8 cellular contexts compared by ENCODE assay signal in genomic region chr22:23179381-23180294, GRCh38. TPM values are rescaled to one million over a fixed set of nuclear protein-coding genes. Genes with fewer than 3 reads are reported as not detected.
A peak's percentile ranks its signal among the peaks of the same experiment; 100 is the strongest.
DNase-seq lines count a peak whose midpoint lies in the region; ATAC-seq and TF ChIP-seq lines count a peak whose summit lies in the region.

No MANE protein-coding gene starts in this region.

- TF ChIP-seq POLR2A in heart left ventricle (IDR thresholded peaks at IDR 0.05), result no peak

- ATAC-seq in heart left ventricle (peak; percentile 12 to 43 (median 25)), GM18867 (IDR thresholded peaks at IDR 0.05; ENCODE audit: unreplicated experiment) (no peak)

- peak overlapping the region in 11 of 12 donors; percentile 16 to 85 (median 64) for H3K27ac ChIP-seq in heart left ventricle

- H3K4me3 ChIP-seq in heart left ventricle, result peak overlapping the region; percentile 26 to 90 (median 71)

- peak; percentile 62 for DNase-seq in activated CD8-positive, alpha-beta memory T cell treated with anti-CD3 and anti-CD28 coated beads for 24 hours
- no peak for DNase-seq in activated CD8-positive, alpha-beta memory T cell treated with anti-CD3 and anti-CD28 coated beads, Interleukin-2, amount 50 U/mL, for 4 hours
- DNase-seq in activated T-cell treated with anti-CD3 and anti-CD28 coated beads, Interleukin-2, amount 50 U/mL, for 1 hour, result peak; percentile 36
- DNase-seq in heart left ventricle (peak in 3 of 5 donors; percentile 43 to 59 (median 53)), retina (peak; percentile 72), NCI-H774 (lab: John Stamatoyannopoulos, UW) (no peak), DMS 273 (lab: John Stamatoyannopoulos, UW; ENCODE audit: unreplicated experiment) (no peak)

- H3K9me3 ChIP-seq in heart left ventricle, result peaks cover 0 to 14% (median 0%) of the 10 kb centered on the region in 12 donors

- intact Hi-C loops in heart left ventricle (cut with DNase I), result loop anchor here in 9 of 10 donors (1.0 to 10.0 kb wide), 11 partner anchors 38 to 208 kb away; no protein-coding TSS in a partner anchor

- 39 to 53% (median 45%) methylated on average over 17 to 25 of the region's 25 CpGs for WGBS in heart left ventricle, 4 donors

- no peak for TF ChIP-seq CTCF in heart left ventricle (IDR thresholded peaks at IDR 0.05)

- H3K4me1 ChIP-seq in heart left ventricle, result peaks cover 11 to 55% (median 47%) of the 10 kb centered on the region in 12 donors

- no peaks in the 10 kb centered on the region for H3K36me3 ChIP-seq in heart left ventricle

- H3K27me3 ChIP-seq in heart left ventricle, result no peaks in the 10 kb centered on the region

RNA-seq across cellular contexts. Expression of gene BCR, which starts 0.7 kb away (rescaled TPM):
- total RNA-seq in heart left ventricle, result 10 to 100 TPM; 24.0 to 51.1 (median 29.3) TPM
- 10 to 100 TPM; 12.6 to 22.4 TPM for polyA plus RNA-seq in heart left ventricle

RNA-seq across cellular contexts. Expression of gene RAB36, which starts 34.4 kb away (rescaled TPM):
- 1 to 10 TPM in 2 of 9 donors, under 1 TPM in 7; 0.25 to 3.2 (median 0.54) TPM for total RNA-seq in heart left ventricle
- under 1 TPM; 0.11 to 0.55 TPM for polyA plus RNA-seq in heart left ventricle

RNA-seq across cellular contexts. Expression of gene RSPH14, which starts 37.8 kb away (rescaled TPM):
- total RNA-seq in heart left ventricle, result not detected
- polyA plus RNA-seq in heart left ventricle, result not detected

Comparison
In these comparisons a context has a peak if more than half of its experiments do, and no peak if none do; other contexts are left out.
1. DNase-seq: peak in activated CD8-positive, alpha-beta memory T cell treated with anti-CD3 and anti-CD28 coated beads for 24 hours (single experiment), activated T-cell treated with anti-CD3 and anti-CD28 coated beads, Interleukin-2, amount 50 U/mL, for 1 hour (single experiment), heart left ventricle (3 of 5) and retina (single experiment); none in activated CD8-positive, alpha-beta memory T cell treated with anti-CD3 and anti-CD28 coated beads, Interleukin-2, amount 50 U/mL, for 4 hours (single experiment), NCI-H774 (single experiment) and DMS 273 (single experiment).